In the genomic region with DNA sequence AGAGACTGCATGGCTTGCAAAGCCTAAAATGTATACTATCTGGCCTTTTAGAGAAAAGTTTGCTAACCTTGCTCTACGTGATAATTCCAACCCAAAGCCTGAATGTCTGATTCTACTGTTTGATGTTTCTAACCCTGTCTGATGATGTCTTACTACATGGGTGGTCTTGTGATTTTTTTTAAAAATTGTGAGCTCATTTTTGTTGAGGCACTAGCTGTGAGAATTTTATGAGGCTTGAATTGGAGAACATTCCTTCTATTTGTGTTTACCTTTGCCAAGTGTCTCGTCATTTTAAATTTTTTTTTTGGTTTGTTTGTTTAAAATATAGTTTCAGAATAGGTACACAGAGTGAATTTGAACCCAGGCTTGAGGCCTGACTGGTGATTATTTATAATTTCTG, we compare ENCODE assay signal across 21 cellular contexts.
"Had no signal": no experiment of that assay in that cellular context is flagged by ENCODE, and none has a peak within 500 bp of the region (broad histone marks: within the 10 kb centered on the region; RNA-seq: fewer than 3 reads in every experiment).

No MANE protein-coding gene starts in this region.

- DNase-seq: effector CD4-positive, alpha-beta T cell; erythroblast; foreskin keratinocyte; left colon; left ventricle myocardium superior; mesenchymal stem cell; midbrain; retina; spleen; stimulated activated CD4-positive, alpha-beta T cell treated with anti-CD3 and anti-CD28 coated beads, Interleukin-15, amount 100 ng/mL, for 24 hours; stimulated activated CD4-positive, alpha-beta T cell treated with anti-CD3 and anti-CD28 coated beads, Interleukin-1b, Interleukin-23, amount 100 ng/mL, for 48 hours; stimulated activated CD4-positive, alpha-beta T cell treated with anti-CD3 and anti-CD28 coated beads, Interleukin-4, amount 100 ng/mL, for 24 hours; stimulated activated naive B cell treated with anti-CD40 and anti-IgM and Interleukin-4, amounts not matched to agents 10 μg/mL and 1 μg/mL and 100 μg/mL, for 72 hours; stimulated activated naive CD8-positive, alpha-beta T cell treated with anti-CD3 and anti-CD28 coated beads, Interleukin-15, amount 100 ng/mL, for 72 hours; testis had no signal

- H3K36me3 ChIP-seq: prostate gland, spleen, tibial nerve had no signal

- H3K9ac ChIP-seq: parathyroid adenoma had no signal

- H3K4me3 ChIP-seq: coronary artery, lung, prostate gland, spleen, testis, tibial nerve had no signal

- H3K27ac ChIP-seq: coronary artery, foreskin keratinocyte, parathyroid adenoma, prostate gland, spleen, testis, tibial nerve had no signal

- H3K4me1 ChIP-seq: foreskin keratinocyte, parathyroid adenoma, prostate gland, spleen, testis, tibial nerve had no signal

- ATAC-seq: foreskin keratinocyte; left colon; sciatic nerve; stimulated activated naive B cell treated with anti-CD40 and anti-IgM and Interleukin-4, amounts not matched to agents 10 μg/mL and 1 μg/mL and 100 μg/mL, for 72 hours; stimulated activated naive CD8-positive, alpha-beta T cell treated with anti-CD3 and anti-CD28 coated beads, Interleukin-15, amount 100 ng/mL, for 72 hours had no signal

- H3K9me3 ChIP-seq: prostate gland, spleen, testis, tibial nerve had no signal

- H3K27me3 ChIP-seq: foreskin keratinocyte, testis, tibial nerve had no signal
